8 cellular contexts compared by ENCODE assay signal in genomic region chr3:149879872-149880271, GRCh38.
DNase-seq lines count a peak whose midpoint lies in the region; ATAC-seq and TF ChIP-seq lines count a peak whose summit lies in the region.

No MANE protein-coding gene starts in this region.

- H3K4me3 Mint-ChIP-seq in immature natural killer cell, result no peak overlapping the region

- H3K9me3 Mint-ChIP-seq in immature natural killer cell, result no peaks in the 10 kb centered on the region

- peaks cover 9 to 27% of the 10 kb centered on the region in 2 donors for H3K4me1 Mint-ChIP-seq in immature natural killer cell

- H3K36me3 Mint-ChIP-seq in immature natural killer cell, result peaks cover 3 to 9% (median 7%) of the 10 kb centered on the region in 3 donors

- TF ChIP-seq EP300 in Ishikawa (IDR thresholded peaks at IDR 0.05; ENCODE audit: borderline replicate concordance), result no peak

- no peak overlapping the region for H3K27ac Mint-ChIP-seq in immature natural killer cell

- DNase-seq in activated gamma-delta T cell treated with Interleukin-2 at 50 U/mL for 16 hours (peak; percentile 4), activated gamma-delta T cell (lab: John Stamatoyannopoulos, UW) (no peak), erythroblast (lab: John Stamatoyannopoulos, UW) (peak; percentile 42 to 58), mucosa of gallbladder (ENCODE audit: low spot score) (peak; percentile 44), mesenteric fat pad (ENCODE audit: low spot score) (no peak), immature natural killer cell (no peak)

- TF ChIP-seq RAD21 in Ishikawa (IDR thresholded peaks at IDR 0.05; ENCODE audit: low read depth), result peak; percentile 49

- ATAC-seq in SK-N-SH treated with all-trans-retinoic acid at 6 μM for 48 hours, result peak; percentile 99

- TF ChIP-seq POLR2A in erythroblast (IDR thresholded peaks at IDR 0.05; ENCODE audit: low read length), result no peak

- H3K27me3 Mint-ChIP-seq in immature natural killer cell (ENCODE audit: low read depth in 3 of 3), result no peaks in the 10 kb centered on the region

TF ChIP-seq in Ishikawa, 13 proteins besides CTCF, POLR2A, EP300 and RAD21:
- no peak for TF ChIP-seq EGR1 (IDR thresholded peaks at IDR 0.05)
- no peak for TF ChIP-seq ZBTB7A (IDR thresholded peaks at IDR 0.05; ENCODE audit: low read depth)
- TF ChIP-seq YY1 (IDR thresholded peaks at IDR 0.05; ENCODE audit: low read depth), result no peak
- TF ChIP-seq CEBPB (IDR thresholded peaks at IDR 0.05), result 0 out of 2 replicates have a peak, but pooled peaks have one; percentile 14

TF ChIP-seq in SK-N-SH treated with all-trans-retinoic acid at 6 μM for 48 hours, 23 proteins besides CTCF, POLR2A, EP300 and RAD21:
- no peak for TF ChIP-seq ZNF8 (CRISPR knock-in tag; IDR thresholded peaks at IDR 0.05)
- no peak for TF ChIP-seq RARB (CRISPR knock-in tag; IDR thresholded peaks at IDR 0.05)

Comparison
In these comparisons a context has a peak if more than half of its experiments do, and no peak if none do; other contexts are left out.
1. DNase-seq: peak in activated gamma-delta T cell treated with Interleukin-2 at 50 U/mL for 16 hours (single experiment), erythroblast (2 of 2) and mucosa of gallbladder (single experiment); none in activated gamma-delta T cell (single experiment), mesenteric fat pad (single experiment) and immature natural killer cell (0 of 3).